Comparison of ENCODE assay signal across 21 cellular contexts in genomic region chr14:71137536-71138235, GRCh38.
"Had no signal": no experiment of that assay in that cellular context is flagged by ENCODE, and none has a peak within 500 bp of the region (broad histone marks: within the 10 kb centered on the region; RNA-seq: fewer than 3 reads in every experiment).

No MANE protein-coding gene starts in this region.

- H3K27ac Mint-ChIP-seq: natural killer cell, neural progenitor cell had no signal

- H3K36me3 ChIP-seq: lower lobe of right lung, neural progenitor cell, prostate gland, spleen, thoracic aorta, tibial nerve, upper lobe of left lung, uterus had no signal

- H2AFZ ChIP-seq: neural progenitor cell had no signal

- H3K9me3 Mint-ChIP-seq: effector memory CD8-positive, alpha-beta T cell; natural killer cell had no signal

- H3K4me1 ChIP-seq: prostate gland, uterus had no signal

- H3K27ac ChIP-seq: lower lobe of right lung, neural progenitor cell, prostate gland, skin epidermis, spleen, thoracic aorta, tibial nerve, upper lobe of left lung, uterus had no signal

- H3K4me2 ChIP-seq: neural progenitor cell had no signal

- H3K4me3 Mint-ChIP-seq: effector memory CD8-positive, alpha-beta T cell; natural killer cell; neural progenitor cell had no signal

- H3K4me3 ChIP-seq: lower lobe of right lung, neural progenitor cell, prostate gland, skin epidermis, spleen, thoracic aorta, tibial nerve, upper lobe of left lung, uterus had no signal

- H3K36me3 Mint-ChIP-seq: natural killer cell, neural progenitor cell had no signal

- H3K27me3 ChIP-seq: neural progenitor cell, spleen, tibial nerve, upper lobe of left lung, uterus had no signal

- DNase-seq: cortex of kidney; effector memory CD8-positive, alpha-beta T cell; erythroblast; head of caudate nucleus; left ventricle myocardium superior; lower lobe of right lung; natural killer cell; right cardiac atrium; spleen; stimulated activated CD4-positive, alpha-beta T cell treated with anti-CD3 and anti-CD28 coated beads, Interleukin-4, amount 100 ng/mL, for 4 hours; stimulated activated naive CD4-positive, alpha-beta T cell; substantia nigra; upper lobe of left lung; uterus had no signal

- H3K9ac ChIP-seq: neural progenitor cell had no signal

- ATAC-seq: effector memory CD8-positive, alpha-beta T cell; left ventricle myocardium superior; lower lobe of right lung; natural killer cell; right cardiac atrium had no signal

- FAIRE-seq: endometrium, frontal cortex had no signal

- H3K9me3 ChIP-seq: lower lobe of right lung, prostate gland, thoracic aorta, upper lobe of left lung, uterus had no signal
